In genomic region chr15:94036156-94036555, GRCh38 we compare ENCODE assay signal across 32 cellular contexts.
"Had no signal": no experiment of that assay in that cellular context is flagged by ENCODE, and none has a peak within 500 bp of the region (broad histone marks: within the 10 kb centered on the region; RNA-seq: fewer than 3 reads in every experiment).

No MANE protein-coding gene starts in this region.

- ATAC-seq: activated CD8-positive, alpha-beta memory T cell treated with anti-CD3 and anti-CD28 coated beads, Interleukin-2, amount 10 ng/mL, durations not matched to agents 7 days and 5 days had no signal

- H2AFZ ChIP-seq: PC-9 had no signal

- H3K4me3 ChIP-seq: ascending aorta, cardiac muscle cell, PC-9 had no signal

- H3K4me3 Mint-ChIP-seq: activated CD4-positive, alpha-beta memory T cell treated with anti-CD3 and anti-CD28 coated beads, Interleukin-2, amount 10 ng/mL, durations not matched to agents 7 days and 5 days; activated CD8-positive, alpha-beta memory T cell treated with anti-CD3 and anti-CD28 coated beads, Interleukin-2, amount 10 ng/mL, durations not matched to agents 7 days and 5 days; activated naive CD4-positive, alpha-beta T cell treated with anti-CD3 and anti-CD28 coated beads, Interleukin-2, amount 10 ng/mL, durations not matched to agents 7 days and 5 days; activated naive CD8-positive, alpha-beta T cell treated with anti-CD3 and anti-CD28 coated beads for 36 hours; central memory CD8-positive, alpha-beta T cell had no signal

- H3K27ac ChIP-seq: ascending aorta, cardiac muscle cell, PC-9, WERI-Rb-1 had no signal

- H3K27me3 ChIP-seq: ascending aorta, cardiac muscle cell had no signal

- H3K4me1 Mint-ChIP-seq: activated CD4-positive, alpha-beta memory T cell treated with anti-CD3 and anti-CD28 coated beads, Interleukin-2, amount 10 ng/mL, durations not matched to agents 7 days and 5 days; activated CD8-positive, alpha-beta memory T cell treated with anti-CD3 and anti-CD28 coated beads, Interleukin-2, amount 10 ng/mL, durations not matched to agents 7 days and 5 days; activated naive CD4-positive, alpha-beta T cell treated with anti-CD3 and anti-CD28 coated beads, Interleukin-2, amount 10 ng/mL, durations not matched to agents 7 days and 5 days; activated naive CD8-positive, alpha-beta T cell treated with anti-CD3 and anti-CD28 coated beads for 36 hours; central memory CD8-positive, alpha-beta T cell had no signal

- H3K36me3 Mint-ChIP-seq: activated CD8-positive, alpha-beta memory T cell treated with anti-CD3 and anti-CD28 coated beads, Interleukin-2, amount 10 ng/mL, durations not matched to agents 7 days and 5 days; activated naive CD4-positive, alpha-beta T cell treated with anti-CD3 and anti-CD28 coated beads, Interleukin-2, amount 10 ng/mL, durations not matched to agents 7 days and 5 days; activated naive CD8-positive, alpha-beta T cell treated with anti-CD3 and anti-CD28 coated beads for 36 hours had no signal

- DNase-seq: activated CD4-positive, alpha-beta memory T cell treated with anti-CD3 and anti-CD28 coated beads, Interleukin-2, amount 10 ng/mL, durations not matched to agents 7 days and 5 days; activated CD4-positive, alpha-beta T cell treated with anti-CD3 and anti-CD28 coated beads for 1 hour; activated CD4-positive, alpha-beta T cell treated with anti-CD3 and anti-CD28 coated beads for 48 hours; activated CD4-positive, CD25-positive, alpha-beta regulatory T cell; activated CD8-positive, alpha-beta memory T cell treated with anti-CD3 and anti-CD28 coated beads for 24 hours; activated CD8-positive, alpha-beta memory T cell treated with anti-CD3 and anti-CD28 coated beads, Interleukin-2, amount 10 ng/mL, durations not matched to agents 7 days and 5 days; activated CD8-positive, alpha-beta memory T cell treated with anti-CD3 and anti-CD28 coated beads, Interleukin-2, amount 50 U/mL, for 48 hours; activated effector memory CD4-positive, alpha-beta T cell treated with Interleukin-2 at 50 U/mL for 16 hours; activated naive CD4-positive, alpha-beta T cell treated with anti-CD3 and anti-CD28 coated beads, Interleukin-2, amount 10 ng/mL, durations not matched to agents 7 days and 5 days; activated naive CD8-positive, alpha-beta T cell treated with anti-CD3 and anti-CD28 coated beads for 36 hours; activated T-cell treated with anti-CD3 and anti-CD28 coated beads, Interleukin-2, amount 50 U/mL, for 48 hours; amniotic stem cell; NCI-H1048; NCI-H1105 treated with DMSO at 0.1 percent for 48 hours; NCI-H1436; NCI-H1694; NCI-H1930; NCI-H2081 treated with DMSO at 0.1 percent for 48 hours; NCI-H345; NCI-H524 treated with DMSO at 0.1 percent for 48 hours; NK-92 treated with Interleukin-12 subunit alpha and Interleukin-12 subunit beta, amount 100 ng/mL, for 24 hours; PC-9; Right ventricle myocardium superior; SW 1271; T-helper 1 cell; T-helper 2 cell; T-helper 9 cell; WERI-Rb-1 had no signal

- H3K9me3 ChIP-seq: ascending aorta had no signal

- H3K9me3 Mint-ChIP-seq: activated CD4-positive, alpha-beta memory T cell treated with anti-CD3 and anti-CD28 coated beads, Interleukin-2, amount 10 ng/mL, durations not matched to agents 7 days and 5 days; activated naive CD4-positive, alpha-beta T cell treated with anti-CD3 and anti-CD28 coated beads, Interleukin-2, amount 10 ng/mL, durations not matched to agents 7 days and 5 days; activated naive CD8-positive, alpha-beta T cell treated with anti-CD3 and anti-CD28 coated beads for 36 hours; central memory CD8-positive, alpha-beta T cell had no signal

- H3K36me3 ChIP-seq: ascending aorta, cardiac muscle cell, WERI-Rb-1 had no signal

- H3K27ac Mint-ChIP-seq: activated CD4-positive, alpha-beta memory T cell treated with anti-CD3 and anti-CD28 coated beads, Interleukin-2, amount 10 ng/mL, durations not matched to agents 7 days and 5 days; activated CD8-positive, alpha-beta memory T cell treated with anti-CD3 and anti-CD28 coated beads, Interleukin-2, amount 10 ng/mL, durations not matched to agents 7 days and 5 days; activated naive CD4-positive, alpha-beta T cell treated with anti-CD3 and anti-CD28 coated beads, Interleukin-2, amount 10 ng/mL, durations not matched to agents 7 days and 5 days; activated naive CD8-positive, alpha-beta T cell treated with anti-CD3 and anti-CD28 coated beads for 36 hours had no signal

- H3K4me1 ChIP-seq: ascending aorta had no signal

- FAIRE-seq: RCC 7860 had no signal

- H3K4me2 ChIP-seq: PC-9 had no signal
